In genomic region chr10:44952779-44953231, GRCh38 we compare ENCODE assay signal across 1 cellular context.
TF ChIP-seq lines count a peak whose summit lies in the region.

No MANE protein-coding gene starts in this region.

TF ChIP-seq in HepG2, 621 proteins besides CTCF, POLR2A, EP300 and RAD21 (continued from another document and continues in another):
- TF ChIP-seq, protein P1, sequence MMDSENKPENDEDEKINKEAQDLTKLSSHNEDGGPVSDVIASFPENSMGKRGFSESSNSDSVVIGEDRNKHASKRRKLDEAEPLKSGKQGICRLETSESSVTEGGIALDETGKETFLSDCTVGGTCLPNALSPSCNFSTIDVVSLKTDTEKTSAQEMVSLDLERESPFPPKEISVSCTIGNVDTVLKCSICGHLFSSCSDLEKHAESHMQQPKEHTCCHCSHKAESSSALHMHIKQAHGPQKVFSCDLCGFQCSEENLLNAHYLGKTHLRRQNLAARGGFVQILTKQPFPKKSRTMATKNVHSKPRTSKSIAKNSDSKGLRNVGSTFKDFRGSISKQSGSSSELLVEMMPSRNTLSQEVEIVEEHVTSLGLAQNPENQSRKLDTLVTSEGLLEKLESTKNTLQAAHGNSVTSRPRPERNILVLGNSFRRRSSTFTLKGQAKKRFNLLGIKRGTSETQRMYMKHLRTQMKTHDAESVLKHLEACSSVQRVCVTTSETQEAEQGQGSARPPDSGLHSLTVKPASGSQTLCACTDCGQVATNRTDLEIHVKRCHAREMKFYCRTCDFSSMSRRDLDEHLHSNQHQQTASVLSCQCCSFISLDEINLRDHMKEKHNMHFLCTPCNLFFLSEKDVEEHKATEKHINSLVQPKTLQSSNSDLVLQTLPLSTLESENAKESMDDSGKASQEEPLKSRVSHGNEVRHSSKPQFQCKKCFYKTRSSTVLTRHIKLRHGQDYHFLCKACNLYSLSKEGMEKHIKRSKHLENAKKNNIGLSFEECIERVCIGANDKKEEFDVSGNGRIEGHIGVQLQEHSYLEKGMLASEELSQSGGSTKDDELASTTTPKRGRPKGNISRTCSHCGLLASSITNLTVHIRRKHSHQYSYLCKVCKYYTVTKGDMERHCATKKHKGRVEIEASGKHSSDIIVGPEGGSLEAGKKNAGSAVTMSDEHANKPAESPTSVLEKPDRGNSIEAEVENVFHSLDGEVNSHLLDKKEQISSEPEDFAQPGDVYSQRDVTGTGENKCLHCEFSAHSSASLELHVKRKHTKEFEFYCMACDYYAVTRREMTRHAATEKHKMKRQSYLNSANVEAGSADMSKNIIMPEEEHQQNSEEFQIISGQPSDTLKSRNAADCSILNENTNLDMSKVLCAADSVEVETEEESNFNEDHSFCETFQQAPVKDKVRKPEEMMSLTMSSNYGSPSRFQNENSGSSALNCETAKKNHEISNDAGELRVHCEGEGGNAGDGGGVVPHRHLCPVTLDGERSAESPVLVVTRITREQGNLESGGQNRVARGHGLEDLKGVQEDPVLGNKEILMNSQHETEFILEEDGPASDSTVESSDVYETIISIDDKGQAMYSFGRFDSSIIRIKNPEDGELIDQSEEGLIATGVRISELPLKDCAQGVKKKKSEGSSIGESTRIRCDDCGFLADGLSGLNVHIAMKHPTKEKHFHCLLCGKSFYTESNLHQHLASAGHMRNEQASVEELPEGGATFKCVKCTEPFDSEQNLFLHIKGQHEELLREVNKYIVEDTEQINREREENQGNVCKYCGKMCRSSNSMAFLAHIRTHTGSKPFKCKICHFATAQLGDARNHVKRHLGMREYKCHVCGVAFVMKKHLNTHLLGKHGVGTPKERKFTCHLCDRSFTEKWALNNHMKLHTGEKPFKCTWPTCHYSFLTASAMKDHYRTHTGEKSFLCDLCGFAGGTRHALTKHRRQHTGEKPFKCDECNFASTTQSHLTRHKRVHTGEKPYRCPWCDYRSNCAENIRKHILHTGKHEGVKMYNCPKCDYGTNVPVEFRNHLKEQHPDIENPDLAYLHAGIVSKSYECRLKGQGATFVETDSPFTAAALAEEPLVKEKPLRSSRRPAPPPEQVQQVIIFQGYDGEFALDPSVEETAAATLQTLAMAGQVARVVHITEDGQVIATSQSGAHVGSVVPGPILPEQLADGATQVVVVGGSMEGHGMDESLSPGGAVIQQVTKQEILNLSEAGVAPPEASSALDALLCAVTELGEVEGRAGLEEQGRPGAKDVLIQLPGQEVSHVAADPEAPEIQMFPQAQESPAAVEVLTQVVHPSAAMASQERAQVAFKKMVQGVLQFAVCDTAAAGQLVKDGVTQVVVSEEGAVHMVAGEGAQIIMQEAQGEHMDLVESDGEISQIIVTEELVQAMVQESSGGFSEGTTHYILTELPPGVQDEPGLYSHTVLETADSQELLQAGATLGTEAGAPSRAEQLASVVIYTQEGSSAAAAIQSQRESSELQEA (CRISPR knock-in tag; IDR thresholded peaks at IDR 0.05; ENCODE audit: not compliant biosample characterization): no peak
- TF ChIP-seq NCOR1 (IDR thresholded peaks at IDR 0.05; ENCODE audit: borderline replicate concordance, low read length) (no peak; the same call in 1 of the 2 replicates), BCL6 (CRISPR knock-in tag; IDR thresholded peaks at IDR 0.05) (peak; percentile 91), ZNF777 (CRISPR knock-in tag; IDR thresholded peaks at IDR 0.05) (no peak), ATF4 (CRISPR knock-in tag; IDR thresholded peaks at IDR 0.05) (no peak), ZBTB3 (CRISPR knock-in tag; IDR thresholded peaks at IDR 0.05; ENCODE audit: borderline replicate concordance, low read depth) (no peak), ZNF451 (CRISPR knock-in tag; IDR thresholded peaks at IDR 0.05) (no peak), HMGA1 (CRISPR knock-in tag; conservative IDR thresholded peaks at IDR 0.05) (no peak), ZEB1 (IDR thresholded peaks at IDR 0.05; ENCODE audit: insufficient replicate concordance, low read depth) (no peak), U2AF1 (optimal IDR thresholded peaks at IDR 0.05; ENCODE audit: low read depth, low read length) (no peak), CEBPG (CRISPR knock-in tag; IDR thresholded peaks at IDR 0.05) (no peak; the same call in 1 of the 2 replicates), ZNF564 (CRISPR knock-in tag; IDR thresholded peaks at IDR 0.05) (no peak), ATF1 (CRISPR knock-in tag; IDR thresholded peaks at IDR 0.05) (no peak), SNAI1 (CRISPR knock-in tag; IDR thresholded peaks at IDR 0.05; ENCODE audit: borderline replicate concordance) (no peak), SOX5 (CRISPR knock-in tag; IDR thresholded peaks at IDR 0.05; ENCODE audit: borderline replicate concordance) (peak; percentile 58; the same call in 1 of the 2 replicates), TARDBP (CRISPR knock-in tag; IDR thresholded peaks at IDR 0.05) (peak; percentile 23; the same call in 1 of the 2 replicates), GATA4 (IDR thresholded peaks at IDR 0.05; ENCODE audit: borderline replicate concordance, low read depth) (no peak), ZNF44 (CRISPR knock-in tag; IDR thresholded peaks at IDR 0.05) (no peak), ZBTB14 (CRISPR knock-in tag; IDR thresholded peaks at IDR 0.05) (no peak), ZNF496 (CRISPR knock-in tag; IDR thresholded peaks at IDR 0.05; ENCODE audit: insufficient replicate concordance) (no peak), HMG20A (CRISPR knock-in tag; IDR thresholded peaks at IDR 0.05; ENCODE audit: borderline replicate concordance) (peak; percentile 73; the same call in 1 of the 2 replicates), NR2F1 (CRISPR knock-in tag; IDR thresholded peaks at IDR 0.05) (peak; percentile 57 to 77; a peak in 3 of 4 replicates), MYC (CRISPR knock-in tag; IDR thresholded peaks at IDR 0.05; ENCODE audit: borderline replicate concordance) (no peak), ERF (CRISPR knock-in tag; IDR thresholded peaks at IDR 0.05) (no peak), ZFP41 (CRISPR knock-in tag; IDR thresholded peaks at IDR 0.05; ENCODE audit: borderline replicate concordance) (no peak), ZNF263 (CRISPR knock-in tag; IDR thresholded peaks at IDR 0.05) (no peak), ZNF549 (CRISPR knock-in tag; IDR thresholded peaks at IDR 0.05) (no peak), ZNF569 (CRISPR knock-in tag; IDR thresholded peaks at IDR 0.05; ENCODE audit: borderline replicate concordance) (no peak), ZFP36 (IDR thresholded peaks at IDR 0.05; ENCODE audit: borderline replicate concordance, low read depth, low read length, partially characterized antibody) (no peak), ZNF124 (CRISPR knock-in tag; IDR thresholded peaks at IDR 0.05) (peak; percentile 24; the same call in 1 of the 2 replicates), THAP9 (CRISPR knock-in tag; IDR thresholded peaks at IDR 0.05; ENCODE audit: borderline replicate concordance) (no peak)
- TF ChIP-seq, protein P2, sequence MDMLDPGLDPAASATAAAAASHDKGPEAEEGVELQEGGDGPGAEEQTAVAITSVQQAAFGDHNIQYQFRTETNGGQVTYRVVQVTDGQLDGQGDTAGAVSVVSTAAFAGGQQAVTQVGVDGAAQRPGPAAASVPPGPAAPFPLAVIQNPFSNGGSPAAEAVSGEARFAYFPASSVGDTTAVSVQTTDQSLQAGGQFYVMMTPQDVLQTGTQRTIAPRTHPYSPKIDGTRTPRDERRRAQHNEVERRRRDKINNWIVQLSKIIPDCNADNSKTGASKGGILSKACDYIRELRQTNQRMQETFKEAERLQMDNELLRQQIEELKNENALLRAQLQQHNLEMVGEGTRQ (IDR thresholded peaks at IDR 0.05; ENCODE audit: low read depth, low read length): no peak
- TF ChIP-seq, protein P2 (CRISPR knock-in tag; IDR thresholded peaks at IDR 0.05; ENCODE audit: borderline replicate concordance): no peak
- TF ChIP-seq, protein P3, sequence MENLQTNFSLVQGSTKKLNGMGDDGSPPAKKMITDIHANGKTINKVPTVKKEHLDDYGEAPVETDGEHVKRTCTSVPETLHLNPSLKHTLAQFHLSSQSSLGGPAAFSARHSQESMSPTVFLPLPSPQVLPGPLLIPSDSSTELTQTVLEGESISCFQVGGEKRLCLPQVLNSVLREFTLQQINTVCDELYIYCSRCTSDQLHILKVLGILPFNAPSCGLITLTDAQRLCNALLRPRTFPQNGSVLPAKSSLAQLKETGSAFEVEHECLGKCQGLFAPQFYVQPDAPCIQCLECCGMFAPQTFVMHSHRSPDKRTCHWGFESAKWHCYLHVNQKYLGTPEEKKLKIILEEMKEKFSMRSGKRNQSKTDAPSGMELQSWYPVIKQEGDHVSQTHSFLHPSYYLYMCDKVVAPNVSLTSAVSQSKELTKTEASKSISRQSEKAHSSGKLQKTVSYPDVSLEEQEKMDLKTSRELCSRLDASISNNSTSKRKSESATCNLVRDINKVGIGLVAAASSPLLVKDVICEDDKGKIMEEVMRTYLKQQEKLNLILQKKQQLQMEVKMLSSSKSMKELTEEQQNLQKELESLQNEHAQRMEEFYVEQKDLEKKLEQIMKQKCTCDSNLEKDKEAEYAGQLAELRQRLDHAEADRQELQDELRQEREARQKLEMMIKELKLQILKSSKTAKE (CRISPR knock-in tag; IDR thresholded peaks at IDR 0.05; ENCODE audit: borderline replicate concordance): no peak
- TF ChIP-seq, protein P4, sequence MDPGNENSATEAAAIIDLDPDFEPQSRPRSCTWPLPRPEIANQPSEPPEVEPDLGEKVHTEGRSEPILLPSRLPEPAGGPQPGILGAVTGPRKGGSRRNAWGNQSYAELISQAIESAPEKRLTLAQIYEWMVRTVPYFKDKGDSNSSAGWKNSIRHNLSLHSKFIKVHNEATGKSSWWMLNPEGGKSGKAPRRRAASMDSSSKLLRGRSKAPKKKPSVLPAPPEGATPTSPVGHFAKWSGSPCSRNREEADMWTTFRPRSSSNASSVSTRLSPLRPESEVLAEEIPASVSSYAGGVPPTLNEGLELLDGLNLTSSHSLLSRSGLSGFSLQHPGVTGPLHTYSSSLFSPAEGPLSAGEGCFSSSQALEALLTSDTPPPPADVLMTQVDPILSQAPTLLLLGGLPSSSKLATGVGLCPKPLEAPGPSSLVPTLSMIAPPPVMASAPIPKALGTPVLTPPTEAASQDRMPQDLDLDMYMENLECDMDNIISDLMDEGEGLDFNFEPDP (CRISPR knock-in tag; conservative IDR thresholded peaks at IDR 0.05): no peak
- TF ChIP-seq, protein P5, sequence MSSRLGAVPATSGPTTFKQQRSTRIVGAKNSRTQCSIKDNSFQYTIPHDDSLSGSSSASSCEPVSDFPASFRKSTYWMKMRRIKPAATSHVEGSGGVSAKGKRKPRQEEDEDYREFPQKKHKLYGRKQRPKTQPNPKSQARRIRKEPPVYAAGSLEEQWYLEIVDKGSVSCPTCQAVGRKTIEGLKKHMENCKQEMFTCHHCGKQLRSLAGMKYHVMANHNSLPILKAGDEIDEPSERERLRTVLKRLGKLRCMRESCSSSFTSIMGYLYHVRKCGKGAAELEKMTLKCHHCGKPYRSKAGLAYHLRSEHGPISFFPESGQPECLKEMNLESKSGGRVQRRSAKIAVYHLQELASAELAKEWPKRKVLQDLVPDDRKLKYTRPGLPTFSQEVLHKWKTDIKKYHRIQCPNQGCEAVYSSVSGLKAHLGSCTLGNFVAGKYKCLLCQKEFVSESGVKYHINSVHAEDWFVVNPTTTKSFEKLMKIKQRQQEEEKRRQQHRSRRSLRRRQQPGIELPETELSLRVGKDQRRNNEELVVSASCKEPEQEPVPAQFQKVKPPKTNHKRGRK (CRISPR knock-in tag; IDR thresholded peaks at IDR 0.05): no peak
- TF ChIP-seq, protein P6, sequence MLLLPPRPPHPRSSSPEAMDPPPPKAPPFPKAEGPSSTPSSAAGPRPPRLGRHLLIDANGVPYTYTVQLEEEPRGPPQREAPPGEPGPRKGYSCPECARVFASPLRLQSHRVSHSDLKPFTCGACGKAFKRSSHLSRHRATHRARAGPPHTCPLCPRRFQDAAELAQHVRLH (CRISPR knock-in tag; IDR thresholded peaks at IDR 0.05; ENCODE audit: borderline replicate concordance, low read depth): peak; percentile 51; the same call in 1 of the 2 replicates
